ENCODE assay signal across 1 cellular context in genomic region chr2:8138923-8139667, GRCh38.
TF ChIP-seq lines count a peak whose summit lies in the region.

No MANE protein-coding gene starts in this region.

TF ChIP-seq in HepG2, 621 proteins besides CTCF, POLR2A, EP300 and RAD21 (continued from another document and continues in another):
- TF ChIP-seq HHEX (CRISPR knock-in tag; IDR thresholded peaks at IDR 0.05): no peak; the same call in none of the 2 replicates
- TF ChIP-seq FOXM1 (CRISPR knock-in tag; IDR thresholded peaks at IDR 0.05): no peak
- no peak for TF ChIP-seq HNRNPLL (IDR thresholded peaks at IDR 0.05; ENCODE audit: low read depth, low read length, poor library complexity, severe bottlenecking)
- no peak for TF ChIP-seq GLMP (CRISPR knock-in tag; IDR thresholded peaks at IDR 0.05; ENCODE audit: borderline replicate concordance)
- peak; percentile 57 for TF ChIP-seq FOSL2 (CRISPR knock-in tag; IDR thresholded peaks at IDR 0.05)
- TF ChIP-seq, protein P1, sequence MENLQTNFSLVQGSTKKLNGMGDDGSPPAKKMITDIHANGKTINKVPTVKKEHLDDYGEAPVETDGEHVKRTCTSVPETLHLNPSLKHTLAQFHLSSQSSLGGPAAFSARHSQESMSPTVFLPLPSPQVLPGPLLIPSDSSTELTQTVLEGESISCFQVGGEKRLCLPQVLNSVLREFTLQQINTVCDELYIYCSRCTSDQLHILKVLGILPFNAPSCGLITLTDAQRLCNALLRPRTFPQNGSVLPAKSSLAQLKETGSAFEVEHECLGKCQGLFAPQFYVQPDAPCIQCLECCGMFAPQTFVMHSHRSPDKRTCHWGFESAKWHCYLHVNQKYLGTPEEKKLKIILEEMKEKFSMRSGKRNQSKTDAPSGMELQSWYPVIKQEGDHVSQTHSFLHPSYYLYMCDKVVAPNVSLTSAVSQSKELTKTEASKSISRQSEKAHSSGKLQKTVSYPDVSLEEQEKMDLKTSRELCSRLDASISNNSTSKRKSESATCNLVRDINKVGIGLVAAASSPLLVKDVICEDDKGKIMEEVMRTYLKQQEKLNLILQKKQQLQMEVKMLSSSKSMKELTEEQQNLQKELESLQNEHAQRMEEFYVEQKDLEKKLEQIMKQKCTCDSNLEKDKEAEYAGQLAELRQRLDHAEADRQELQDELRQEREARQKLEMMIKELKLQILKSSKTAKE (CRISPR knock-in tag; IDR thresholded peaks at IDR 0.05; ENCODE audit: borderline replicate concordance): 0 out of 2 replicates have a peak, but pooled peaks have one; percentile 66
- no peak for TF ChIP-seq KAT2B (IDR thresholded peaks at IDR 0.05; ENCODE audit: borderline replicate concordance, low read depth, low read length)
- TF ChIP-seq SOX6 (IDR thresholded peaks at IDR 0.05): no peak
- TF ChIP-seq SOX6 (CRISPR knock-in tag; IDR thresholded peaks at IDR 0.05): peak; percentile 97
- peak; percentile 38; the same call in 1 of the 2 replicates for TF ChIP-seq ETV5 (CRISPR knock-in tag; IDR thresholded peaks at IDR 0.05; ENCODE audit: borderline replicate concordance)
- TF ChIP-seq, protein P2, sequence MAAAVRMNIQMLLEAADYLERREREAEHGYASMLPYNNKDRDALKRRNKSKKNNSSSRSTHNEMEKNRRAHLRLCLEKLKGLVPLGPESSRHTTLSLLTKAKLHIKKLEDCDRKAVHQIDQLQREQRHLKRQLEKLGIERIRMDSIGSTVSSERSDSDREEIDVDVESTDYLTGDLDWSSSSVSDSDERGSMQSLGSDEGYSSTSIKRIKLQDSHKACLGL (CRISPR knock-in tag; IDR thresholded peaks at IDR 0.05): no peak
- no peak for TF ChIP-seq KLF6 (CRISPR knock-in tag; IDR thresholded peaks at IDR 0.05)
- no peak for TF ChIP-seq HMG20B (CRISPR knock-in tag; conservative IDR thresholded peaks at IDR 0.05)
- no peak for TF ChIP-seq RAD51 (IDR thresholded peaks at IDR 0.05; ENCODE audit: borderline replicate concordance)
- no peak for TF ChIP-seq ZNF333 (CRISPR knock-in tag; IDR thresholded peaks at IDR 0.05; ENCODE audit: borderline replicate concordance)
- no peak for TF ChIP-seq ZNF496 (CRISPR knock-in tag; IDR thresholded peaks at IDR 0.05; ENCODE audit: insufficient replicate concordance)
- no peak for TF ChIP-seq MBD4 (IDR thresholded peaks at IDR 0.05; ENCODE audit: borderline replicate concordance, low read length)
- no peak for TF ChIP-seq ZMAT3 (CRISPR knock-in tag; conservative IDR thresholded peaks at IDR 0.05)
- TF ChIP-seq, protein P3, sequence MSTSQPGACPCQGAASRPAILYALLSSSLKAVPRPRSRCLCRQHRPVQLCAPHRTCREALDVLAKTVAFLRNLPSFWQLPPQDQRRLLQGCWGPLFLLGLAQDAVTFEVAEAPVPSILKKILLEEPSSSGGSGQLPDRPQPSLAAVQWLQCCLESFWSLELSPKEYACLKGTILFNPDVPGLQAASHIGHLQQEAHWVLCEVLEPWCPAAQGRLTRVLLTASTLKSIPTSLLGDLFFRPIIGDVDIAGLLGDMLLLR (CRISPR knock-in tag; IDR thresholded peaks at IDR 0.05): no peak
- TF ChIP-seq ZNF501 (CRISPR knock-in tag; IDR thresholded peaks at IDR 0.05): no peak; the same call in 1 of the 2 replicates
- no peak; the same call in 1 of the 2 replicates for TF ChIP-seq RFXANK (CRISPR knock-in tag; IDR thresholded peaks at IDR 0.05)
- TF ChIP-seq FOSL1 (CRISPR knock-in tag; IDR thresholded peaks at IDR 0.05; ENCODE audit: borderline replicate concordance): no peak
- no peak for TF ChIP-seq KDM1A (CRISPR knock-in tag; IDR thresholded peaks at IDR 0.05)
- TF ChIP-seq NR2C2 (CRISPR knock-in tag; IDR thresholded peaks at IDR 0.05; ENCODE audit: borderline replicate concordance): peak; percentile 89
- peak; percentile 97 for TF ChIP-seq BRD4 (CRISPR knock-in tag; IDR thresholded peaks at IDR 0.05)
- peak; percentile 33; the same call in 1 of the 2 replicates for TF ChIP-seq ZNF33A (CRISPR knock-in tag; IDR thresholded peaks at IDR 0.05; ENCODE audit: borderline replicate concordance)
- TF ChIP-seq ZNF790 (CRISPR knock-in tag; IDR thresholded peaks at IDR 0.05; ENCODE audit: borderline replicate concordance): 0 out of 2 replicates have a peak, but pooled peaks have one; percentile 35
- TF ChIP-seq U2AF1 (optimal IDR thresholded peaks at IDR 0.05; ENCODE audit: low read depth, low read length): no peak
- TF ChIP-seq NFE2L2 (IDR thresholded peaks at IDR 0.05; ENCODE audit: low read length): no peak
- TF ChIP-seq SETDB1 (CRISPR knock-in tag; IDR thresholded peaks at IDR 0.05; ENCODE audit: borderline replicate concordance): no peak
- TF ChIP-seq ZNF3 (CRISPR knock-in tag; IDR thresholded peaks at IDR 0.05): no peak
- TF ChIP-seq MXI1 (IDR thresholded peaks at IDR 0.05; ENCODE audit: borderline replicate concordance, low read depth, low read length): peak; percentile 24; the same call in 1 of the 3 replicates
- TF ChIP-seq MYPOP (CRISPR knock-in tag; IDR thresholded peaks at IDR 0.05): peak; percentile 49; the same call in 1 of the 2 replicates
- TF ChIP-seq MTA1 (CRISPR knock-in tag; IDR thresholded peaks at IDR 0.05; ENCODE audit: borderline replicate concordance): peak; percentile 81; the same call in 1 of the 2 replicates
- TF ChIP-seq, protein P4, sequence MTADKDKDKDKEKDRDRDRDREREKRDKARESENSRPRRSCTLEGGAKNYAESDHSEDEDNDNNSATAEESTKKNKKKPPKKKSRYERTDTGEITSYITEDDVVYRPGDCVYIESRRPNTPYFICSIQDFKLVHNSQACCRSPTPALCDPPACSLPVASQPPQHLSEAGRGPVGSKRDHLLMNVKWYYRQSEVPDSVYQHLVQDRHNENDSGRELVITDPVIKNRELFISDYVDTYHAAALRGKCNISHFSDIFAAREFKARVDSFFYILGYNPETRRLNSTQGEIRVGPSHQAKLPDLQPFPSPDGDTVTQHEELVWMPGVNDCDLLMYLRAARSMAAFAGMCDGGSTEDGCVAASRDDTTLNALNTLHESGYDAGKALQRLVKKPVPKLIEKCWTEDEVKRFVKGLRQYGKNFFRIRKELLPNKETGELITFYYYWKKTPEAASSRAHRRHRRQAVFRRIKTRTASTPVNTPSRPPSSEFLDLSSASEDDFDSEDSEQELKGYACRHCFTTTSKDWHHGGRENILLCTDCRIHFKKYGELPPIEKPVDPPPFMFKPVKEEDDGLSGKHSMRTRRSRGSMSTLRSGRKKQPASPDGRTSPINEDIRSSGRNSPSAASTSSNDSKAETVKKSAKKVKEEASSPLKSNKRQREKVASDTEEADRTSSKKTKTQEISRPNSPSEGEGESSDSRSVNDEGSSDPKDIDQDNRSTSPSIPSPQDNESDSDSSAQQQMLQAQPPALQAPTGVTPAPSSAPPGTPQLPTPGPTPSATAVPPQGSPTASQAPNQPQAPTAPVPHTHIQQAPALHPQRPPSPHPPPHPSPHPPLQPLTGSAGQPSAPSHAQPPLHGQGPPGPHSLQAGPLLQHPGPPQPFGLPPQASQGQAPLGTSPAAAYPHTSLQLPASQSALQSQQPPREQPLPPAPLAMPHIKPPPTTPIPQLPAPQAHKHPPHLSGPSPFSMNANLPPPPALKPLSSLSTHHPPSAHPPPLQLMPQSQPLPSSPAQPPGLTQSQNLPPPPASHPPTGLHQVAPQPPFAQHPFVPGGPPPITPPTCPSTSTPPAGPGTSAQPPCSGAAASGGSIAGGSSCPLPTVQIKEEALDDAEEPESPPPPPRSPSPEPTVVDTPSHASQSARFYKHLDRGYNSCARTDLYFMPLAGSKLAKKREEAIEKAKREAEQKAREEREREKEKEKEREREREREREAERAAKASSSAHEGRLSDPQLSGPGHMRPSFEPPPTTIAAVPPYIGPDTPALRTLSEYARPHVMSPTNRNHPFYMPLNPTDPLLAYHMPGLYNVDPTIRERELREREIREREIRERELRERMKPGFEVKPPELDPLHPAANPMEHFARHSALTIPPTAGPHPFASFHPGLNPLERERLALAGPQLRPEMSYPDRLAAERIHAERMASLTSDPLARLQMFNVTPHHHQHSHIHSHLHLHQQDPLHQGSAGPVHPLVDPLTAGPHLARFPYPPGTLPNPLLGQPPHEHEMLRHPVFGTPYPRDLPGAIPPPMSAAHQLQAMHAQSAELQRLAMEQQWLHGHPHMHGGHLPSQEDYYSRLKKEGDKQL (CRISPR knock-in tag; IDR thresholded peaks at IDR 0.05; ENCODE audit: low read depth): peak; percentile 80
- no peak for TF ChIP-seq PRPF4 (IDR thresholded peaks at IDR 0.05; ENCODE audit: low read depth, low read length, poor library complexity, severe bottlenecking)
- peak; percentile 98 for TF ChIP-seq MED13 (CRISPR knock-in tag; IDR thresholded peaks at IDR 0.05)
- TF ChIP-seq ASH2L (IDR thresholded peaks at IDR 0.05; ENCODE audit: insufficient read length, low read depth, low read length): peak; percentile 96
- TF ChIP-seq JUN (CRISPR knock-in tag; IDR thresholded peaks at IDR 0.05): peak; percentile 36; the same call in 1 of the 2 replicates
- TF ChIP-seq, protein P5, sequence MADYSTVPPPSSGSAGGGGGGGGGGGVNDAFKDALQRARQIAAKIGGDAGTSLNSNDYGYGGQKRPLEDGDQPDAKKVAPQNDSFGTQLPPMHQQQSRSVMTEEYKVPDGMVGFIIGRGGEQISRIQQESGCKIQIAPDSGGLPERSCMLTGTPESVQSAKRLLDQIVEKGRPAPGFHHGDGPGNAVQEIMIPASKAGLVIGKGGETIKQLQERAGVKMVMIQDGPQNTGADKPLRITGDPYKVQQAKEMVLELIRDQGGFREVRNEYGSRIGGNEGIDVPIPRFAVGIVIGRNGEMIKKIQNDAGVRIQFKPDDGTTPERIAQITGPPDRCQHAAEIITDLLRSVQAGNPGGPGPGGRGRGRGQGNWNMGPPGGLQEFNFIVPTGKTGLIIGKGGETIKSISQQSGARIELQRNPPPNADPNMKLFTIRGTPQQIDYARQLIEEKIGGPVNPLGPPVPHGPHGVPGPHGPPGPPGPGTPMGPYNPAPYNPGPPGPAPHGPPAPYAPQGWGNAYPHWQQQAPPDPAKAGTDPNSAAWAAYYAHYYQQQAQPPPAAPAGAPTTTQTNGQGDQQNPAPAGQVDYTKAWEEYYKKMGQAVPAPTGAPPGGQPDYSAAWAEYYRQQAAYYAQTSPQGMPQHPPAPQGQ (CRISPR knock-in tag; IDR thresholded peaks at IDR 0.05; ENCODE audit: borderline replicate concordance): no peak
- no peak for TF ChIP-seq ZNF780A (CRISPR knock-in tag; IDR thresholded peaks at IDR 0.05)
- no peak for TF ChIP-seq ZNF616 (CRISPR knock-in tag; IDR thresholded peaks at IDR 0.05; ENCODE audit: low read depth)
- peak; percentile 78 for TF ChIP-seq PITX1 (CRISPR knock-in tag; IDR thresholded peaks at IDR 0.05)
- peak; percentile 65; the same call in 1 of the 2 replicates for TF ChIP-seq ZNF670 (CRISPR knock-in tag; IDR thresholded peaks at IDR 0.05; ENCODE audit: borderline replicate concordance)
- no peak for TF ChIP-seq ZNF577 (CRISPR knock-in tag; IDR thresholded peaks at IDR 0.05; ENCODE audit: borderline replicate concordance, low read depth)
- no peak for TF ChIP-seq ZZZ3 (CRISPR knock-in tag; IDR thresholded peaks at IDR 0.05; ENCODE audit: borderline replicate concordance)
- no peak for TF ChIP-seq PCBP2 (optimal IDR thresholded peaks at IDR 0.05; ENCODE audit: low read depth, low read length, poor library complexity, severe bottlenecking)
- TF ChIP-seq ZNF276 (CRISPR knock-in tag; IDR thresholded peaks at IDR 0.05; ENCODE audit: low read depth): 0 out of 2 replicates have a peak, but pooled peaks have one; percentile 58
- peak; percentile 35; the same call in 1 of the 2 replicates for TF ChIP-seq SP5 (CRISPR knock-in tag; IDR thresholded peaks at IDR 0.05; ENCODE audit: borderline replicate concordance, low read depth)
- TF ChIP-seq, protein P6, sequence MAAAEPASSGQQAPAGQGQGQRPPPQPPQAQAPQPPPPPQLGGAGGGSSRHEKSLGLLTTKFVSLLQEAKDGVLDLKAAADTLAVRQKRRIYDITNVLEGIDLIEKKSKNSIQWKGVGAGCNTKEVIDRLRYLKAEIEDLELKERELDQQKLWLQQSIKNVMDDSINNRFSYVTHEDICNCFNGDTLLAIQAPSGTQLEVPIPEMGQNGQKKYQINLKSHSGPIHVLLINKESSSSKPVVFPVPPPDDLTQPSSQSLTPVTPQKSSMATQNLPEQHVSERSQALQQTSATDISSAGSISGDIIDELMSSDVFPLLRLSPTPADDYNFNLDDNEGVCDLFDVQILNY (CRISPR knock-in tag; conservative IDR thresholded peaks at IDR 0.05): no peak
- no peak for TF ChIP-seq PLRG1 (conservative IDR thresholded peaks at IDR 0.05)
- TF ChIP-seq ZGPAT (CRISPR knock-in tag; IDR thresholded peaks at IDR 0.05): peak; percentile 92
